8 cellular contexts compared by ENCODE assay signal in the genomic region with DNA sequence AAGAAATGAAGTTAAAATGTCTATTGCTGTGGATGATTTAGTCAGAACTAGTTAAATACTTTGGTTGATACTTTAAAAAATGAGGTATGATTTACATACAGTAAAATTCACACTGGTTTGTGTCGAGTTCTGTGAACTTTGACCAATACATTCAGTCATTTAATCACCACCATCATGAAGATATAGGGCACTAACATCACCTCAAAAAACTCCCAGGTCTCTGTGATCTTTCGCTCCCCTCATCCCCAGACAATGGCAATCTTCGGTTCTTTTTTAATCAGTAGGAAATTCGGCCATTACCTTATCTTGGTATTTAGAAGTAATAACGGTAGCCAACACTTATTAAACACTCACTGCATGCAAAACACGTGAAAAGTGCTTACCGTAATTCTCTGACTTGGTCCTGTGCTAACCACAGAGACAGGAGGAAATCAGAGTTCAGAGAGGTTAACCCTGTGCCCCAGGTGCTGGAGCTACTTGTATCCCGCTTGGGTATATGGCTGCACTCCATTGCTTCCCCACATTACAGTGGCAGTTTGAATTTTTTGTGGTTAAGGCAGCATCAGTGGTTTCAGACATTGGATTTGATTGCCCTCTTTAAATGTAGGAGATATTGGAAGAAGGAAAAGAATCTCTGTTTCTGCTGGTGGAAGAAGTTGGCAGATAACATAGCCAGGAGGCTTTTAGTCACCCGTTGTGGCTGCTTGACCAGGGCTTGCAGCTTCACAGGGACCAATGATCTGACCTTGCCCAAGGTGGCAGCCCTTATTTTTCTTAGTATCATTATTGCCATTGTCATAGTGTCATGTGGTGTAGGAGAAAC. TPM values are rescaled to one million over a fixed set of nuclear protein-coding genes. Genes with fewer than 3 reads are reported as not detected.
DNase-seq lines count a peak whose midpoint lies in the region; ATAC-seq, FAIRE-seq and TF ChIP-seq lines count a peak whose summit lies in the region.

No MANE protein-coding gene starts in this region.

- peaks cover 31% of the 10 kb centered on the region for H3K36me3 Mint-ChIP-seq in activated CD4-positive, alpha-beta T cell treated with anti-CD3 and anti-CD28 coated beads, Interleukin-2, amount 10 ng/mL, durations not matched to agents 7 days and 5 days (ENCODE audit: low read depth)
- H3K36me3 Mint-ChIP-seq in activated CD4-positive, alpha-beta memory T cell treated with anti-CD3 and anti-CD28 coated beads, Interleukin-2, amount 10 ng/mL, durations not matched to agents 7 days and 5 days (ENCODE audit: low read depth) = peaks cover 32% of the 10 kb centered on the region

- POLR2A ChIA-PET in activated CD4-positive, alpha-beta T cell treated with anti-CD3 and anti-CD28 coated beads, Interleukin-2, amount 10 ng/mL, durations not matched to agents 7 days and 5 days (lab: Charles Lee) = no interaction called here
- POLR2A ChIA-PET in activated CD4-positive, alpha-beta memory T cell treated with anti-CD3 and anti-CD28 coated beads, Interleukin-2, amount 10 ng/mL, durations not matched to agents 7 days and 5 days (lab: Charles Lee) = interaction anchor here (0.6 to 7.1 kb wide), 9 partner anchors 11 to 341 kb away, joined by 3 to 172 read pairs (median 4); no protein-coding TSS in a partner anchor

- no peaks in the 10 kb centered on the region for H3K27me3 Mint-ChIP-seq in activated CD4-positive, alpha-beta T cell treated with anti-CD3 and anti-CD28 coated beads, Interleukin-2, amount 10 ng/mL, durations not matched to agents 7 days and 5 days
- no peaks in the 10 kb centered on the region for H3K27me3 Mint-ChIP-seq in activated CD4-positive, alpha-beta memory T cell treated with anti-CD3 and anti-CD28 coated beads, Interleukin-2, amount 10 ng/mL, durations not matched to agents 7 days and 5 days

- no peak for TF ChIP-seq EP300 in gastroesophageal sphincter (IDR thresholded peaks at IDR 0.05)

- peak overlapping the region; percentile 93 for H3K4me3 Mint-ChIP-seq in activated CD4-positive, alpha-beta T cell treated with anti-CD3 and anti-CD28 coated beads, Interleukin-2, amount 10 ng/mL, durations not matched to agents 7 days and 5 days
- H3K4me3 Mint-ChIP-seq in activated CD4-positive, alpha-beta memory T cell treated with anti-CD3 and anti-CD28 coated beads, Interleukin-2, amount 10 ng/mL, durations not matched to agents 7 days and 5 days = peak overlapping the region; percentile 93

- ATAC-seq in HG02973 (IDR thresholded peaks at IDR 0.05; ENCODE audit: unreplicated experiment) (peak; percentile 40), gastroesophageal sphincter (no peak)

- H3K4me1 Mint-ChIP-seq in activated CD4-positive, alpha-beta T cell treated with anti-CD3 and anti-CD28 coated beads, Interleukin-2, amount 10 ng/mL, durations not matched to agents 7 days and 5 days = peaks cover 64% of the 10 kb centered on the region
- H3K4me1 Mint-ChIP-seq in activated CD4-positive, alpha-beta memory T cell treated with anti-CD3 and anti-CD28 coated beads, Interleukin-2, amount 10 ng/mL, durations not matched to agents 7 days and 5 days = peaks cover 57% of the 10 kb centered on the region

- H3K27ac ChIP-seq in small intestine (ENCODE audit: low read depth in 1 of 2, low read length in 1 of 2) = peak overlapping the region in 1 of 2 donors; percentile 54
- H3K27ac ChIP-seq in gastroesophageal sphincter = no peak overlapping the region
- H3K27ac ChIP-seq in WERI-Rb-1 = no peak overlapping the region

- H3K36me3 ChIP-seq in small intestine (ENCODE audit: control insufficient read depth in 2 of 2, insufficient read depth in 2 of 2, low read length in 2 of 2) (no peaks in the 10 kb centered on the region), gastroesophageal sphincter (no peaks in the 10 kb centered on the region), WERI-Rb-1 (no peaks in the 10 kb centered on the region; the same call in 1 of the 2 replicates)

- TF ChIP-seq POLR2A in gastroesophageal sphincter (IDR thresholded peaks at IDR 0.05) = no peak

- CTCF ChIA-PET in activated CD4-positive, alpha-beta T cell treated with anti-CD3 and anti-CD28 coated beads, Interleukin-2, amount 10 ng/mL, durations not matched to agents 7 days and 5 days (lab: Charles Lee) = interaction anchor here (0.7 to 3.0 kb wide), 3 partner anchors 11 to 50 kb away, joined by 3 to 16 read pairs (median 3); no protein-coding TSS in a partner anchor
- CTCF ChIA-PET in activated CD4-positive, alpha-beta memory T cell treated with anti-CD3 and anti-CD28 coated beads, Interleukin-2, amount 10 ng/mL, durations not matched to agents 7 days and 5 days (lab: Charles Lee) = interaction anchor here (0.6 to 2.6 kb wide), 7 partner anchors 17 to 617 kb away, joined by 3 to 7 read pairs (median 5); no protein-coding TSS in a partner anchor

- H3K27me3 ChIP-seq in small intestine (ENCODE audit: control insufficient read depth in 2 of 2, insufficient read depth in 2 of 2, low read length in 2 of 2) (no peaks in the 10 kb centered on the region), gastroesophageal sphincter (no peaks in the 10 kb centered on the region), WERI-Rb-1 (ENCODE audit: insufficient read depth, low read depth, severe bottlenecking) (no peaks in the 10 kb centered on the region)

- H3K4me1 ChIP-seq in small intestine (ENCODE audit: control insufficient read depth in 2 of 2, insufficient read depth in 1 of 2, low read depth in 1 of 2, low read length in 1 of 2) (peaks cover 6 to 16% of the 10 kb centered on the region in 2 donors), gastroesophageal sphincter (peaks cover 0 to 49% (median 0%) of the 10 kb centered on the region in 3 donors)

- TF ChIP-seq CTCF in gastroesophageal sphincter (IDR thresholded peaks at IDR 0.05) (no peak), WERI-Rb-1 (IDR thresholded peaks at IDR 0.05; ENCODE audit: low read depth, low read length) (no peak)

- 25 to 50% (median 25%) methylated on average over 9 of the region's 9 CpGs for WGBS in small intestine, 3 donors
- 81 to 88% methylated on average over 7 to 9 of the region's 9 CpGs for WGBS in gastroesophageal sphincter (ENCODE audit: low coverage in 1 of 2), 2 donors

- H3K4me3 ChIP-seq in small intestine (ENCODE audit: low read depth in 1 of 2, low read length in 2 of 2) (no peak overlapping the region), gastroesophageal sphincter (peak overlapping the region in 1 of 2 donors; percentile 1), WERI-Rb-1 (ENCODE audit: low read depth, low read length) (no peak overlapping the region)

- FAIRE-seq in small intestine (lab: Jason Lieb, UNC) = no peak

- DNase-seq in activated CD4-positive, alpha-beta T cell treated with anti-CD3 and anti-CD28 coated beads, Interleukin-2, amount 10 ng/mL, durations not matched to agents 7 days and 5 days = peak; percentile 59
- no peak for DNase-seq in activated CD4-positive, alpha-beta T cell treated with anti-CD3 and anti-CD28 coated beads for 1 hour
- peak; percentile 41 for DNase-seq in activated CD4-positive, alpha-beta memory T cell treated with anti-CD3 and anti-CD28 coated beads, Interleukin-2, amount 10 ng/mL, durations not matched to agents 7 days and 5 days
- DNase-seq in small intestine (peak; percentile 42), DMS79 treated with DMSO at 0.1 percent for 48 hours (lab: John Stamatoyannopoulos, UW) (no peak), WERI-Rb-1 (no peak)

- H3K27ac Mint-ChIP-seq in activated CD4-positive, alpha-beta T cell treated with anti-CD3 and anti-CD28 coated beads, Interleukin-2, amount 10 ng/mL, durations not matched to agents 7 days and 5 days = peak overlapping the region; percentile 96
- H3K27ac Mint-ChIP-seq in activated CD4-positive, alpha-beta memory T cell treated with anti-CD3 and anti-CD28 coated beads, Interleukin-2, amount 10 ng/mL, durations not matched to agents 7 days and 5 days = peak overlapping the region; percentile 92

- H3K9me3 ChIP-seq in small intestine (ENCODE audit: control insufficient read depth, low read depth) = no peaks in the 10 kb centered on the region
- no peaks in the 10 kb centered on the region for H3K9me3 ChIP-seq in gastroesophageal sphincter
- no peaks in the 10 kb centered on the region for H3K9me3 ChIP-seq in WERI-Rb-1 (ENCODE audit: severe bottlenecking)

- H3K9me3 Mint-ChIP-seq in activated CD4-positive, alpha-beta T cell treated with anti-CD3 and anti-CD28 coated beads, Interleukin-2, amount 10 ng/mL, durations not matched to agents 7 days and 5 days = no peaks in the 10 kb centered on the region
- no peaks in the 10 kb centered on the region for H3K9me3 Mint-ChIP-seq in activated CD4-positive, alpha-beta memory T cell treated with anti-CD3 and anti-CD28 coated beads, Interleukin-2, amount 10 ng/mL, durations not matched to agents 7 days and 5 days

RNA-seq across cellular contexts. Expression of a gene that starts 4.2 kb away (rescaled TPM):
- 10 to 100 TPM; 48.8 to 50.9 TPM for total RNA-seq in activated CD4-positive, alpha-beta T cell treated with anti-CD3 and anti-CD28 coated beads, Interleukin-2, amount 10 ng/mL, durations not matched to agents 7 days and 5 days
- 10 to 100 TPM; 38.9 to 39.8 TPM for total RNA-seq in activated CD4-positive, alpha-beta memory T cell treated with anti-CD3 and anti-CD28 coated beads, Interleukin-2, amount 10 ng/mL, durations not matched to agents 7 days and 5 days
- polyA plus RNA-seq in small intestine = 10 to 100 TPM in 1 of 3 donors, 1 to 10 TPM in 2; 4.0 to 14.3 (median 6.5) TPM
- total RNA-seq in gastroesophageal sphincter = 10 to 100 TPM in 1 of 4 donors, 1 to 10 TPM in 3; 5.1 to 12.3 (median 6.9) TPM

Comparison
In these comparisons a context has a peak if more than half of its experiments do, and no peak if none do; other contexts are left out.
1. DNase-seq: peak in activated CD4-positive, alpha-beta T cell treated with anti-CD3 and anti-CD28 coated beads, Interleukin-2, amount 10 ng/mL, durations not matched to agents 7 days and 5 days (single experiment), activated CD4-positive, alpha-beta memory T cell treated with anti-CD3 and anti-CD28 coated beads, Interleukin-2, amount 10 ng/mL, durations not matched to agents 7 days and 5 days (single experiment) and small intestine (single experiment); none in activated CD4-positive, alpha-beta T cell treated with anti-CD3 and anti-CD28 coated beads for 1 hour (single experiment), DMS79 treated with DMSO at 0.1 percent for 48 hours (single experiment) and WERI-Rb-1 (single experiment).